In genomic region chr1:46612937-46613660, GRCh38 we compare ENCODE assay signal across 9 cellular contexts. TPM values are rescaled to one million over a fixed set of nuclear protein-coding genes. Genes with fewer than 3 reads are reported as not detected.
DNase-seq lines count a peak whose midpoint lies in the region; TF ChIP-seq lines count a peak whose summit lies in the region.
"Had no signal": no experiment of that assay in that cellular context is flagged by ENCODE, and none has a peak within 500 bp of the region (broad histone marks: within the 10 kb centered on the region; RNA-seq: fewer than 3 reads in every experiment).

No MANE protein-coding gene starts in this region.

- no peak overlapping the region for H2BK12ac ChIP-seq in mesenchymal stem cell (ENCODE audit: low read length in 2 of 2)

- no peak overlapping the region for H2BK120ac ChIP-seq in mesenchymal stem cell (ENCODE audit: low read depth, low read length)

- intact Hi-C loops in dendritic cell treated with granulocyte-macrophage colony-stimulating factor and Interleukin-4, amounts not matched to agents 40 ng/mL and 50 ng/mL, for 4 days (cut with micrococcal nuclease) = loop anchor here (10.0 kb wide), 1 partner anchor 52 kb away; the partner anchor contains the start of gene ATPAF1
- intact Hi-C loops in colonic mucosa (cut with DNase I) = no loop called here

- H3K27me3 ChIP-seq in mesenchymal stem cell (ENCODE audit: control insufficient read depth in 1 of 2, insufficient read depth in 1 of 2, low read length in 2 of 2) = no peaks in the 10 kb centered on the region
- no peaks in the 10 kb centered on the region for H3K27me3 ChIP-seq in stomach smooth muscle (ENCODE audit: control insufficient read depth in 1 of 2, insufficient read depth in 2 of 2, low read length in 2 of 2)
- no peaks in the 10 kb centered on the region for H3K27me3 ChIP-seq in colonic mucosa

- H3K4me3 ChIP-seq in mesenchymal stem cell (ENCODE audit: insufficient read depth in 1 of 2, low read depth in 1 of 2, low read length in 2 of 2) (no peak overlapping the region), stomach smooth muscle (ENCODE audit: low read length in 2 of 2) (peak overlapping the region; percentile 50 to 58), colonic mucosa (no peak overlapping the region)

- no peak overlapping the region for H2AK5ac ChIP-seq in mesenchymal stem cell (ENCODE audit: low read length, severe bottlenecking)

- H3K4me2 ChIP-seq in mesenchymal stem cell (ENCODE audit: low read length, poor library complexity, severe bottlenecking) = peak overlapping the region; percentile 17

- H3K4me1 ChIP-seq in mesenchymal stem cell (ENCODE audit: control insufficient read depth, insufficient read depth, low read depth, low read length) (peaks cover 42% of the 10 kb centered on the region), stomach smooth muscle (ENCODE audit: control insufficient read depth, insufficient read depth, low read length) (peaks cover 55% of the 10 kb centered on the region), colonic mucosa (peaks cover 5% of the 10 kb centered on the region)

- WGBS in mesenchymal stem cell = 97% methylated on average over 38 of the region's 38 CpGs

- no peak for TF ChIP-seq CTCF in colonic mucosa (IDR thresholded peaks at IDR 0.05)

- peak overlapping the region; percentile 7 for H4K8ac ChIP-seq in mesenchymal stem cell (ENCODE audit: low read length)

- H3K79me1 ChIP-seq in mesenchymal stem cell (replicated peaks; ENCODE audit: low read length, poor library complexity, severe bottlenecking) = peaks cover 34% of the 10 kb centered on the region

- peak overlapping the region; percentile 44 to 49 for H3K4ac ChIP-seq in mesenchymal stem cell (ENCODE audit: low read depth in 1 of 2, low read length in 2 of 2)

- no peaks in the 10 kb centered on the region for H3K27me3 Mint-ChIP-seq in dendritic cell treated with granulocyte-macrophage colony-stimulating factor and Interleukin-4, amounts not matched to agents 40 ng/mL and 50 ng/mL, for 4 days

- H3K4me1 Mint-ChIP-seq in dendritic cell treated with granulocyte-macrophage colony-stimulating factor and Interleukin-4, amounts not matched to agents 40 ng/mL and 50 ng/mL, for 4 days (ENCODE audit: low read depth) = peaks cover 92% of the 10 kb centered on the region

- H3K36me3 Mint-ChIP-seq in dendritic cell treated with granulocyte-macrophage colony-stimulating factor and Interleukin-4, amounts not matched to agents 40 ng/mL and 50 ng/mL, for 4 days (ENCODE audit: low read depth) = peaks cover 83% of the 10 kb centered on the region

- peak overlapping the region; percentile 16 to 21 for H3K18ac ChIP-seq in mesenchymal stem cell (ENCODE audit: low read depth in 1 of 2, low read length in 2 of 2)

- H3K14ac ChIP-seq in mesenchymal stem cell (ENCODE audit: low read length in 2 of 2) = peak overlapping the region in 1 of 2 experiments; percentile 36

- peak overlapping the region; percentile 85 for H3K4me3 Mint-ChIP-seq in dendritic cell treated with granulocyte-macrophage colony-stimulating factor and Interleukin-4, amounts not matched to agents 40 ng/mL and 50 ng/mL, for 4 days

- H3K9me3 ChIP-seq in KOPT-K1 (ENCODE audit: insufficient read depth, low read length, poor library complexity, severe bottlenecking) (no peaks in the 10 kb centered on the region), mesenchymal stem cell (ENCODE audit: control insufficient read depth, low read length) (no peaks in the 10 kb centered on the region), stomach smooth muscle (ENCODE audit: control insufficient read depth in 2 of 2, low read length in 2 of 2) (no peaks in the 10 kb centered on the region), colonic mucosa (no peaks in the 10 kb centered on the region)

- no peak for DNase-seq in mesenchymal stem cell
- no peak for DNase-seq in ureter (ENCODE audit: low spot score)
- no peak for DNase-seq in colonic mucosa
- no peak for DNase-seq in stimulated activated CD4-positive, alpha-beta T cell treated with anti-CD3 and anti-CD28 coated beads, Interleukin-1b, Interleukin-23, amount 100 ng/mL, for 48 hours

- H3K9me3 Mint-ChIP-seq in dendritic cell treated with granulocyte-macrophage colony-stimulating factor and Interleukin-4, amounts not matched to agents 40 ng/mL and 50 ng/mL, for 4 days = no peaks in the 10 kb centered on the region

- no peak overlapping the region for H2AFZ ChIP-seq in mesenchymal stem cell (ENCODE audit: low read depth, low read length)

- peak overlapping the region; percentile 29 for H2BK15ac ChIP-seq in mesenchymal stem cell (ENCODE audit: low read depth, poor library complexity, severe bottlenecking)

- no peaks in the 10 kb centered on the region for H3K36me3 ChIP-seq in KOPT-K1 (ENCODE audit: insufficient read depth, low read length)
- H3K36me3 ChIP-seq in mesenchymal stem cell (ENCODE audit: control insufficient read depth in 1 of 2, insufficient read depth in 2 of 2, low read depth in 1 of 2, low read length in 2 of 2) = peaks cover 28 to 32% of the 10 kb centered on the region in 2 experiments
- H3K36me3 ChIP-seq in stomach smooth muscle (ENCODE audit: control insufficient read depth in 2 of 2, insufficient read depth in 2 of 2, low read length in 2 of 2) = peaks cover 23 to 25% of the 10 kb centered on the region in 2 donors
- H3K36me3 ChIP-seq in colonic mucosa = peaks cover 17% of the 10 kb centered on the region

- peak overlapping the region; percentile 92 for H3K27ac Mint-ChIP-seq in dendritic cell treated with granulocyte-macrophage colony-stimulating factor and Interleukin-4, amounts not matched to agents 40 ng/mL and 50 ng/mL, for 4 days

- H3K27ac ChIP-seq in KOPT-K1 (ENCODE audit: low read depth, low read length, poor library complexity, severe bottlenecking) (peak overlapping the region; percentile 6), mesenchymal stem cell (ENCODE audit: low read length, poor library complexity, severe bottlenecking) (peak overlapping the region; percentile 8), stomach smooth muscle (ENCODE audit: low read length) (peak overlapping the region; percentile 41), colonic mucosa (no peak overlapping the region)

- peak overlapping the region; percentile 59 for H4K91ac ChIP-seq in mesenchymal stem cell (ENCODE audit: low read length)

- H2BK5ac ChIP-seq in mesenchymal stem cell (ENCODE audit: low read depth, low read length, poor library complexity, severe bottlenecking) = peak overlapping the region; percentile 71

- H3K23ac ChIP-seq in mesenchymal stem cell (ENCODE audit: low read length in 2 of 2) = peak overlapping the region in 1 of 2 experiments; percentile 63

- H3K9ac ChIP-seq in mesenchymal stem cell (ENCODE audit: low read length) (peak overlapping the region; percentile 71), stomach smooth muscle (ENCODE audit: low read length in 2 of 2) (peak overlapping the region in 1 of 2 donors; percentile 11), colonic mucosa (ENCODE audit: low read depth in 2 of 2, low read length in 2 of 2) (no peak overlapping the region)

RNA-seq across cellular contexts. Expression of gene MOB3C, which starts 3.5 kb away (rescaled TPM):
- polyA plus RNA-seq in mesenchymal stem cell (2013, experiment 1 of 2) = 5.6 TPM
- 5.8 TPM for polyA plus RNA-seq in mesenchymal stem cell (2013, experiment 2 of 2)
- total RNA-seq in ureter (27.9 TPM), colonic mucosa (10 to 100 TPM; 11.8 to 16.3 TPM)

RNA-seq across cellular contexts. Expression of gene MKNK1, which starts 9.0 kb away (rescaled TPM):
- 25.8 TPM for polyA plus RNA-seq in mesenchymal stem cell (2013, experiment 1 of 2)
- 27.8 TPM for polyA plus RNA-seq in mesenchymal stem cell (2013, experiment 2 of 2)
- 66.9 TPM for total RNA-seq in ureter
- total RNA-seq in colonic mucosa = 10 to 100 TPM; 27.0 to 36.8 TPM

RNA-seq across cellular contexts. Expression of gene ATPAF1, which starts 55.1 kb away (rescaled TPM):
- 27.3 TPM for polyA plus RNA-seq in mesenchymal stem cell (2013, experiment 1 of 2)
- polyA plus RNA-seq in mesenchymal stem cell (2013, experiment 2 of 2) = 27.5 TPM
- total RNA-seq in ureter (42.5 TPM), colonic mucosa (10 to 100 TPM; 55.8 to 66.1 TPM)

RNA-seq across cellular contexts. Expression of gene TEX38, which starts 58.6 kb away (rescaled TPM):
- not detected for polyA plus RNA-seq in mesenchymal stem cell (2013, experiment 1 of 2)
- not detected for polyA plus RNA-seq in mesenchymal stem cell (2013, experiment 2 of 2)
- total RNA-seq in ureter (0.39 TPM), colonic mucosa (not detected)
- total RNA-seq: aorta, omental fat pad had no signal
- polyA plus RNA-seq: aorta had no signal

Comparison
In these comparisons a context has a peak if more than half of its experiments do, and no peak if none do; other contexts are left out.
1. H3K4me3 ChIP-seq: peak in stomach smooth muscle (2 of 2); none in mesenchymal stem cell (0 of 2) and colonic mucosa (single experiment).